In the genomic region with DNA sequence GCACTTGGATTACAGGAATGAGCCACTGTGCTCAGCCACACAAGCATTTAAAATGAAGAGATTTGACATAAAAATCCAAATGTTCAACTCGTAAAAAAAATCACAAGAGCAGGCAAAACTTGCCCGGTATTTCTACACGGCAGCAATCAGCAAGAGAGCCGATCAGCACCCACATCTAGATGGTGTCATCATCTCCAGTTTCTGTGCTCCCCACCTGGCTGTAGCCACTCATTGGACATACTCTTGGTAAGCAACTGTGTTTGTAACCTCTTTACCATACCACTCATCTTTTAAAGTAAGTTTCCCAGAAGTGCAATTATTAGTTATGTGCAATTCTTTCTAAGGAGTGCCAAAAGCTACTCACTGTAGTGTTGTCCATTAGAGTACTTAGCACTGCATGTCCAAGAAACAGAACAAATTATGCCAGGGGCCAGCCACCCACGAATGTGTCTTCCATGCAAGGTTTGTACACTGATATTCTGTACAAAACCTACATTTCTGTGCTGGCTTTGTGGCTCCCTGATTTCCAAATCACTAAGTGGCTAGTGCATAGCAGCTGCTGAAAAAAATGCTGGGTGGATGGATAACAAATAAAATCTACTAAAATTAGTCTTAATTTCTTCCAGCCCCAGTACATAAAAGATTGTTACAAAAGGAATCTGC, we compare ENCODE assay signal across 14 cellular contexts.
DNase-seq lines count a peak whose midpoint lies in the region; ATAC-seq, FAIRE-seq and TF ChIP-seq lines count a peak whose summit lies in the region.
"Had no signal": no experiment of that assay in that cellular context is flagged by ENCODE, and none has a peak within 500 bp of the region (broad histone marks: within the 10 kb centered on the region; RNA-seq: fewer than 3 reads in every experiment).

No MANE protein-coding gene starts in this region.

- in situ Hi-C loops in HepG2 (cut with HindIII; ENCODE audit: extremely low pct_ligation_motif_present, low pct_unique_long_range_greater_than_20kb) = no loop called here

- FAIRE-seq in HepG2 (lab: Jason Lieb, UNC) = no peak
- FAIRE-seq: islet of Langerhans had no signal

- 75% methylated on average over 5 of the region's 5 CpGs for WGBS in right lobe of liver (ENCODE audit: insufficient coverage, low coverage, low lambda C conversion rate, missing lambda C conversion rate)
- 97% methylated on average over 5 of the region's 5 CpGs for WGBS in HepG2 (ENCODE audit: low lambda C conversion rate)

- POLR2A ChIA-PET in HepG2 (lab: Yijun Ruan, JAX) (no interaction called here), OCI-LY7 (lab: Charles Lee) (interaction anchor here (0.6 to 1.0 kb wide), 3 partner anchors 13 to 111 kb away, joined by 3 to 4 read pairs (median 3); no protein-coding TSS in a partner anchor)

- no peaks in the 10 kb centered on the region; the same call in 1 of the 2 replicates for H4K20me1 ChIP-seq in HepG2 (ENCODE audit: insufficient read depth, low read length)
- H4K20me1 ChIP-seq in SU-DHL-6 (ENCODE audit: low read depth, low read length) = no peaks in the 10 kb centered on the region
- H4K20me1 ChIP-seq in OCI-LY7 (ENCODE audit: insufficient read depth, low read length) = 0 out of 2 replicates have a peak, but pooled peaks cover 5% of the 10 kb centered on the region

- DNase-seq in right lobe of liver (no peak), HepG2 (ENCODE audit: low spot score) (no peak), left lobe of liver (ENCODE audit: low spot score) (no peak), OCI-LY7 (ENCODE audit: low spot score) (no peak), inferior parietal cortex (ENCODE audit: extremely low spot score) (no peak)
- no peak for DNase-seq in activated CD8-positive, alpha-beta memory T cell treated with anti-CD3 and anti-CD28 coated beads, Interleukin-2, amount 50 U/mL, for 48 hours
- DNase-seq: activated CD4-positive, alpha-beta T cell treated with anti-CD3 and anti-CD28 coated beads for 48 hours; activated naive CD4-positive, alpha-beta T cell treated with anti-CD3 and anti-CD28 coated beads, Interleukin-2, amount 50 U/mL, for 16 hours; esophagus squamous epithelium; NCI-H774; uterus had no signal

- H2AFZ ChIP-seq in HepG2 (ENCODE audit: low read length) = no peak overlapping the region
- no peak overlapping the region for H2AFZ ChIP-seq in SU-DHL-6 (ENCODE audit: low read depth, low read length, severe bottlenecking)
- H2AFZ ChIP-seq in OCI-LY7 (ENCODE audit: low read length) = no peak overlapping the region

- H3K36me3 ChIP-seq in right lobe of liver = no peaks in the 10 kb centered on the region
- H3K36me3 ChIP-seq in HepG2 (replicated peaks in 1 of 2; ENCODE audit: control insufficient read depth in 1 of 2, insufficient read depth in 2 of 2, low read length in 2 of 2) = no peaks in the 10 kb centered on the region
- H3K36me3 ChIP-seq in SU-DHL-6 (ENCODE audit: low read length) = no peaks in the 10 kb centered on the region
- no peaks in the 10 kb centered on the region for H3K36me3 ChIP-seq in OCI-LY7 (ENCODE audit: insufficient read depth, low read length)
- H3K36me3 ChIP-seq: esophagus squamous epithelium, uterus had no signal

- H3F3A ChIP-seq in SU-DHL-6 (ENCODE audit: insufficient read depth) = peaks cover 24% of the 10 kb centered on the region

- H3K4me3 ChIP-seq in right lobe of liver (no peak overlapping the region), HepG2 (replicated peaks in 1 of 3; ENCODE audit: insufficient read depth in 1 of 3, low read depth in 2 of 3, low read length in 3 of 3) (no peak overlapping the region), SU-DHL-6 (ENCODE audit: insufficient read depth, low read length, poor library complexity, severe bottlenecking) (peak overlapping the region; percentile 18), OCI-LY7 (ENCODE audit: low read depth, low read length, poor library complexity, severe bottlenecking) (no peak overlapping the region)
- H3K4me3 ChIP-seq: esophagus squamous epithelium, uterus had no signal

- TF ChIP-seq EP300 in HepG2 (IDR thresholded peaks at IDR 0.05; ENCODE audit: low read depth in 2 of 2, low read length in 2 of 2) = no peak
- TF ChIP-seq EP300 in HepG2 (CRISPR knock-in tag; IDR thresholded peaks at IDR 0.05; ENCODE audit: borderline replicate concordance) = no peak

- H3K27ac ChIP-seq in right lobe of liver = no peak overlapping the region
- no peak overlapping the region for H3K27ac ChIP-seq in HepG2 (ENCODE audit: extremely low read length, insufficient read depth, low read length)
- H3K27ac ChIP-seq in SU-DHL-6 (ENCODE audit: low read depth, low read length) = peak overlapping the region; percentile 97
- no peak overlapping the region for H3K27ac ChIP-seq in OCI-LY7 (ENCODE audit: low read depth, low read length, poor library complexity, severe bottlenecking)
- H3K27ac ChIP-seq: esophagus squamous epithelium, uterus had no signal

- H3K9me2 ChIP-seq in SU-DHL-6 (replicated peaks; ENCODE audit: insufficient read depth, low read length) (no peaks in the 10 kb centered on the region), OCI-LY7 (ENCODE audit: insufficient read depth, low read length) (no peaks in the 10 kb centered on the region)

- CTCF ChIA-PET in HepG2 (lab: Yijun Ruan, JAX; ENCODE audit: low intra/inter-chr PET ratio, low total read pairs) (no interaction called here), OCI-LY7 (lab: Charles Lee; ENCODE audit: unreplicated experiment) (no interaction called here)

- no TSS peak for BruUV-seq in HepG2 (replicated peaks; lab: Mats Ljungman, UMichigan)
- BruUV-seq in OCI-LY7 (replicated peaks; lab: Mats Ljungman, UMichigan) = no TSS peak

- no peaks in the 10 kb centered on the region for H3K27me3 ChIP-seq in right lobe of liver
- no peaks in the 10 kb centered on the region for H3K27me3 ChIP-seq in HepG2 (ENCODE audit: control insufficient read depth in 1 of 2, insufficient read depth in 2 of 2, low read length in 2 of 2)
- no peaks in the 10 kb centered on the region for H3K27me3 ChIP-seq in SU-DHL-6 (ENCODE audit: low read length)
- H3K27me3 ChIP-seq: esophagus squamous epithelium, uterus had no signal

- H3K9ac ChIP-seq in HepG2 (ENCODE audit: insufficient read depth, low read depth, low read length) = no peak overlapping the region
- H3K9ac ChIP-seq in SU-DHL-6 (ENCODE audit: low read length) = peak overlapping the region; percentile 50

- no peak overlapping the region for H3K4me2 ChIP-seq in HepG2 (ENCODE audit: low read depth, low read length)
- peak overlapping the region; percentile 59 for H3K4me2 ChIP-seq in SU-DHL-6 (ENCODE audit: low read depth, low read length, poor library complexity, severe bottlenecking)
- H3K4me2 ChIP-seq in OCI-LY7 (ENCODE audit: low read length) = no peak overlapping the region

- no peak for TF ChIP-seq POLR2A in right lobe of liver (IDR thresholded peaks at IDR 0.05)
- TF ChIP-seq POLR2A in HepG2 (IDR thresholded peaks at IDR 0.05; ENCODE audit: insufficient read depth in 1 of 2, low read depth in 2 of 2, low read length in 2 of 2) = no peak

- TF ChIP-seq CTCF in right lobe of liver (IDR thresholded peaks at IDR 0.05) (no peak), HepG2 (CRISPR knock-in tag; IDR thresholded peaks at IDR 0.05) (no peak), SU-DHL-6 (IDR thresholded peaks at IDR 0.05; ENCODE audit: insufficient read depth, low read length, poor library complexity, severe bottlenecking) (no peak), OCI-LY7 (conservative IDR thresholded peaks at IDR 0.05; ENCODE audit: low read length) (no peak)

- H3K79me2 ChIP-seq in HepG2 (ENCODE audit: insufficient read depth, low read length) = peaks cover 6% of the 10 kb centered on the region
- H3K79me2 ChIP-seq in SU-DHL-6 (ENCODE audit: insufficient read depth, low read length) = peaks cover 43% of the 10 kb centered on the region
- no peaks in the 10 kb centered on the region for H3K79me2 ChIP-seq in OCI-LY7 (ENCODE audit: insufficient read depth, low read depth, low read length)

- TF ChIP-seq RAD21 in HepG2 (CRISPR knock-in tag; IDR thresholded peaks at IDR 0.05) = no peak

- H3K9me3 ChIP-seq in right lobe of liver (no peaks in the 10 kb centered on the region), HepG2 (ENCODE audit: low read length) (no peaks in the 10 kb centered on the region), SU-DHL-6 (ENCODE audit: insufficient read depth, low read length) (no peaks in the 10 kb centered on the region), OCI-LY7 (ENCODE audit: low read length) (no peaks in the 10 kb centered on the region)
- H3K9me3 ChIP-seq: uterus had no signal

- intact Hi-C loops in right lobe of liver (cut with DNase I) = no loop called here
- intact Hi-C loops in HepG2 (cut with micrococcal nuclease; ENCODE audit: unreplicated experiment) = no loop called here
- intact Hi-C loops in OCI-LY7 (cut with micrococcal nuclease; ENCODE audit: unreplicated experiment) = no loop called here

- H3K4me1 ChIP-seq in right lobe of liver (peaks cover 0 to 29% (median 6%) of the 10 kb centered on the region in 4 donors), HepG2 (ENCODE audit: insufficient read depth, low read length) (peaks cover 4% of the 10 kb centered on the region; the same call in 1 of the 2 replicates), OCI-LY7 (ENCODE audit: insufficient read depth, low read length, poor library complexity, severe bottlenecking) (peaks cover 8% of the 10 kb centered on the region)

- ATAC-seq in right lobe of liver (peak; percentile 12 to 23 (median 20)), HepG2 (no peak), left lobe of liver (peak; percentile 46), GM21423 (IDR thresholded peaks at IDR 0.05; ENCODE audit: unreplicated experiment) (no peak)

TF ChIP-seq in HepG2, 621 proteins besides CTCF, POLR2A, EP300 and RAD21 (continues in another document):
- TF ChIP-seq ZNF567 (CRISPR knock-in tag; IDR thresholded peaks at IDR 0.05; ENCODE audit: borderline replicate concordance) (no peak), CENPBD1 (CRISPR knock-in tag; IDR thresholded peaks at IDR 0.05; ENCODE audit: borderline replicate concordance, low read depth) (no peak)

Comparison
In these comparisons a context has a peak if more than half of its experiments do, and no peak if none do; other contexts are left out.
1. ATAC-seq: peak in right lobe of liver (4 of 4) and left lobe of liver (single experiment); none in HepG2 (single experiment) and GM21423 (single experiment).